ENCODE assay signal across 8 cellular contexts in genomic region chr9:5714501-5715401, GRCh38.
DNase-seq lines count a peak whose midpoint lies in the region; ATAC-seq, FAIRE-seq and TF ChIP-seq lines count a peak whose summit lies in the region.

No MANE protein-coding gene starts in this region.

- peak; percentile 64 for TF ChIP-seq CTCF in epithelial cell of esophagus (IDR thresholded peaks at IDR 0.05; ENCODE audit: insufficient read depth, low read depth, low read length, missing control alignments)
- TF ChIP-seq CTCF in retinal pigment epithelial cell (conservative IDR thresholded peaks at IDR 0.05; ENCODE audit: low read depth, low read length): peak; percentile 73
- TF ChIP-seq CTCF in coronary artery (IDR thresholded peaks at IDR 0.05): no peak

- ATAC-seq in HG03280 (IDR thresholded peaks at IDR 0.05; ENCODE audit: unreplicated experiment) (no peak), HG02610 (IDR thresholded peaks at IDR 0.05; ENCODE audit: unreplicated experiment) (no peak)

- DNase-seq in GM18507 (ENCODE audit: extremely low spot score, insufficient read length, low read depth) (no peak), NCI-H2196 (lab: John Stamatoyannopoulos, UW; ENCODE audit: unreplicated experiment) (peak; percentile 55), epithelial cell of esophagus (ENCODE audit: low read depth) (peak; percentile 67), retinal pigment epithelial cell (ENCODE audit: low read depth) (no peak), coronary artery (ENCODE audit: low spot score) (no peak), NCI-H1048 (lab: John Stamatoyannopoulos, UW) (no peak)

- no peak overlapping the region for H3K27ac ChIP-seq in coronary artery

- no peak overlapping the region for H3K4me3 ChIP-seq in epithelial cell of esophagus (ENCODE audit: low read length)
- no peak overlapping the region for H3K4me3 ChIP-seq in retinal pigment epithelial cell (ENCODE audit: low read length)
- H3K4me3 ChIP-seq in coronary artery: no peak overlapping the region

- FAIRE-seq in GM18507 (lab: Jason Lieb, UNC): peak; percentile 71

Comparison
In these comparisons a context has a peak if more than half of its experiments do, and no peak if none do; other contexts are left out.
1. DNase-seq: peak in NCI-H2196 (single experiment) and epithelial cell of esophagus (single experiment); none in GM18507 (single experiment), retinal pigment epithelial cell (single experiment), coronary artery (single experiment) and NCI-H1048 (single experiment).